In genomic region chr5:151750121-151750520, GRCh38 we compare ENCODE assay signal across 13 cellular contexts. TPM values are rescaled to one million over a fixed set of nuclear protein-coding genes. Genes with fewer than 3 reads are reported as not detected.
DNase-seq lines count a peak whose midpoint lies in the region; ATAC-seq lines count a peak whose summit lies in the region.
"Had no signal": no experiment of that assay in that cellular context is flagged by ENCODE, and none has a peak within 500 bp of the region (broad histone marks: within the 10 kb centered on the region; RNA-seq: fewer than 3 reads in every experiment).

No MANE protein-coding gene starts in this region.

- H3K36me3 Mint-ChIP-seq in T-helper 17 cell (ENCODE audit: low read depth), result no peaks in the 10 kb centered on the region
- peaks cover 29% of the 10 kb centered on the region for H3K36me3 Mint-ChIP-seq in effector memory CD8-positive, alpha-beta T cell (ENCODE audit: insufficient read depth)
- peaks cover 40% of the 10 kb centered on the region for H3K36me3 Mint-ChIP-seq in stimulated activated effector memory CD8-positive, alpha-beta T cell treated with anti-CD3 and anti-CD28 coated beads, Interleukin-12 subunit alpha, Interleukin-12 subunit beta, amount 100 ng/mL, for 72 hours

- H3K9me3 ChIP-seq in T-helper 17 cell (ENCODE audit: control insufficient read depth, low read length, poor library complexity, severe bottlenecking), result no peaks in the 10 kb centered on the region
- H3K9me3 ChIP-seq: MG63, prostate gland had no signal

- ATAC-seq in GM21360 (IDR thresholded peaks at IDR 0.05; ENCODE audit: unreplicated experiment) (peak; percentile 2), T-helper 17 cell (no peak), HG02973 (IDR thresholded peaks at IDR 0.05; ENCODE audit: unreplicated experiment) (no peak), HG02763 (IDR thresholded peaks at IDR 0.05; ENCODE audit: unreplicated experiment) (no peak)
- no peak for ATAC-seq in effector memory CD8-positive, alpha-beta T cell (replicated peaks)
- ATAC-seq in stimulated activated effector memory CD8-positive, alpha-beta T cell treated with anti-CD3 and anti-CD28 coated beads, Interleukin-12 subunit alpha, Interleukin-12 subunit beta, amount 100 ng/mL, for 72 hours, result no peak
- ATAC-seq: GM23338 had no signal

- no peaks in the 10 kb centered on the region for H3K27me3 Mint-ChIP-seq in T-helper 17 cell
- no peaks in the 10 kb centered on the region for H3K27me3 Mint-ChIP-seq in effector memory CD8-positive, alpha-beta T cell

- no peaks in the 10 kb centered on the region for H3K9me3 Mint-ChIP-seq in effector memory CD8-positive, alpha-beta T cell
- no peaks in the 10 kb centered on the region for H3K9me3 Mint-ChIP-seq in stimulated activated effector memory CD8-positive, alpha-beta T cell treated with anti-CD3 and anti-CD28 coated beads, Interleukin-12 subunit alpha, Interleukin-12 subunit beta, amount 100 ng/mL, for 72 hours
- H3K9me3 Mint-ChIP-seq: brain, GM23338 had no signal

- no peak overlapping the region for H3K4me3 Mint-ChIP-seq in T-helper 17 cell
- no peak overlapping the region for H3K4me3 Mint-ChIP-seq in effector memory CD8-positive, alpha-beta T cell
- H3K4me3 Mint-ChIP-seq in stimulated activated effector memory CD8-positive, alpha-beta T cell treated with anti-CD3 and anti-CD28 coated beads, Interleukin-12 subunit alpha, Interleukin-12 subunit beta, amount 100 ng/mL, for 72 hours, result peak overlapping the region; percentile 49
- H3K4me3 Mint-ChIP-seq: brain, GM23338 had no signal

- DNase-seq in T-helper 17 cell (no peak), cortex of kidney (lab: John Stamatoyannopoulos, UW) (no peak), H4 (ENCODE audit: low spot score) (no peak)
- no peak for DNase-seq in effector memory CD8-positive, alpha-beta T cell
- no peak for DNase-seq in stimulated activated effector memory CD8-positive, alpha-beta T cell treated with anti-CD3 and anti-CD28 coated beads, Interleukin-12 subunit alpha, Interleukin-12 subunit beta, amount 100 ng/mL, for 72 hours (ENCODE audit: low spot score in 2 of 2)
- DNase-seq: MG63, NCI-H2171 had no signal

- H3K27ac Mint-ChIP-seq in T-helper 17 cell, result peak overlapping the region; percentile 96
- peak overlapping the region; percentile 79 to 90 for H3K27ac Mint-ChIP-seq in effector memory CD8-positive, alpha-beta T cell
- H3K27ac Mint-ChIP-seq in stimulated activated effector memory CD8-positive, alpha-beta T cell treated with anti-CD3 and anti-CD28 coated beads, Interleukin-12 subunit alpha, Interleukin-12 subunit beta, amount 100 ng/mL, for 72 hours, result peak overlapping the region; percentile 79
- H3K27ac Mint-ChIP-seq: GM23338 had no signal

- H3K4me1 Mint-ChIP-seq in T-helper 17 cell, result peaks cover 26% of the 10 kb centered on the region
- H3K4me1 Mint-ChIP-seq in effector memory CD8-positive, alpha-beta T cell (ENCODE audit: low read depth in 2 of 2), result peaks cover 23 to 32% of the 10 kb centered on the region in 2 donors
- peaks cover 34% of the 10 kb centered on the region for H3K4me1 Mint-ChIP-seq in stimulated activated effector memory CD8-positive, alpha-beta T cell treated with anti-CD3 and anti-CD28 coated beads, Interleukin-12 subunit alpha, Interleukin-12 subunit beta, amount 100 ng/mL, for 72 hours

RNA-seq across cellular contexts. Expression of gene ATOX1, which starts 8.3 kb away (rescaled TPM):
- 10 to 100 TPM; 24.3 to 26.1 TPM for total RNA-seq in T-helper 17 cell
- total RNA-seq in H4 (2014; rRNA removed; shearing (Covaris generic)), result 85.3 and 121 TPM in 2 replicates

RNA-seq across cellular contexts. Expression of gene G3BP1, which starts 21.6 kb away (rescaled TPM):
- 100 to 1,000 TPM; 115 to 117 TPM for total RNA-seq in T-helper 17 cell
- total RNA-seq in H4 (2014; rRNA removed; shearing (Covaris generic)), result 113 and 129 TPM in 2 replicates
